In genomic region chr11:64754124-64754918, GRCh38 we compare ENCODE assay signal across 28 cellular contexts. TPM values are rescaled to one million over a fixed set of nuclear protein-coding genes. Genes with fewer than 3 reads are reported as not detected.
DNase-seq lines count a peak whose midpoint lies in the region; ATAC-seq and TF ChIP-seq lines count a peak whose summit lies in the region.
"Had no signal": no experiment of that assay in that cellular context is flagged by ENCODE, and none has a peak within 500 bp of the region (broad histone marks: within the 10 kb centered on the region; RNA-seq: fewer than 3 reads in every experiment).

No MANE protein-coding gene starts in this region.

- H3K4me3 ChIP-seq in BLaER1: no peak overlapping the region
- no peak overlapping the region for H3K4me3 ChIP-seq in RWPE2 (ENCODE audit: severe bottlenecking)
- H3K4me3 ChIP-seq: HAP-1, heart left ventricle, MG63, pancreas, tibial artery had no signal

- H3K36me3 Mint-ChIP-seq in glutamatergic neuron (ENCODE audit: unreplicated experiment): peaks cover 3% of the 10 kb centered on the region

- H4K20me1 ChIP-seq in BLaER1: no peaks in the 10 kb centered on the region

- peak; percentile 57 for DNase-seq in RWPE2 (ENCODE audit: low spot score)
- peak; percentile 49 for DNase-seq in islet precursor cell
- peak; percentile 51 for DNase-seq in sciatic nerve (ENCODE audit: low spot score)
- DNase-seq in glutamatergic neuron: no peak
- DNase-seq in stimulated activated naive CD8-positive, alpha-beta T cell treated with anti-CD3 and anti-CD28 coated beads, Interleukin-15, Interleukin-2, amounts not matched to agents 100 U/mL and 50 U/mL, for 24 hours: no peak
- no peak for DNase-seq in SKM-1 treated with dmso at 0.1 percent for 144 hours (lab: John Stamatoyannopoulos, UW; ENCODE audit: unreplicated experiment)
- no peak for DNase-seq in NCI-H1092 (lab: John Stamatoyannopoulos, UW)
- DNase-seq: ACHN; activated CD4-positive, alpha-beta T cell treated with anti-CD3 and anti-CD28 coated beads for 4 hours; activated CD8-positive, alpha-beta memory T cell treated with anti-CD3 and anti-CD28 coated beads for 24 hours; activated gamma-delta T cell; activated naive CD8-positive, alpha-beta T cell treated with anti-CD3 and anti-CD28 coated beads for 36 hours; cortex of kidney; DMS153; effector memory CD8-positive, alpha-beta T cell; erythroblast; heart left ventricle; MG63; NCI-H2029 treated with DMSO at 0.1 percent for 48 hours; NCI-H2227 treated with DMSO at 0.1 percent for 48 hours; NCI-H69; T-helper 9 cell had no signal

- H3K4me1 ChIP-seq in BLaER1 (peaks cover 59% of the 10 kb centered on the region), RWPE2 (ENCODE audit: insufficient read depth, poor library complexity, severe bottlenecking) (no peaks in the 10 kb centered on the region)
- H3K4me1 ChIP-seq: HAP-1, pancreas had no signal

- peaks cover 2% of the 10 kb centered on the region for H3K9me3 Mint-ChIP-seq in glutamatergic neuron (ENCODE audit: unreplicated experiment)
- H3K9me3 Mint-ChIP-seq: activated naive CD8-positive, alpha-beta T cell treated with anti-CD3 and anti-CD28 coated beads for 36 hours; effector memory CD8-positive, alpha-beta T cell had no signal

- ATAC-seq in RWPE2 (ENCODE audit: low read depth) (no peak), sciatic nerve (no peak)
- ATAC-seq in stimulated activated naive CD8-positive, alpha-beta T cell treated with anti-CD3 and anti-CD28 coated beads, Interleukin-15, Interleukin-2, amounts not matched to agents 100 U/mL and 50 U/mL, for 24 hours: no peak
- ATAC-seq: effector memory CD8-positive, alpha-beta T cell; heart left ventricle; Panc1; pancreas had no signal

- H3K4me3 Mint-ChIP-seq in glutamatergic neuron (ENCODE audit: unreplicated experiment): no peak overlapping the region
- H3K4me3 Mint-ChIP-seq: activated naive CD8-positive, alpha-beta T cell treated with anti-CD3 and anti-CD28 coated beads for 36 hours; effector memory CD8-positive, alpha-beta T cell had no signal

- TF ChIP-seq CTCF in RWPE2 (IDR thresholded peaks at IDR 0.05; ENCODE audit: poor library complexity, severe bottlenecking): no peak
- TF ChIP-seq CTCF in glutamatergic neuron (IDR thresholded peaks at IDR 0.05; ENCODE audit: partially characterized antibody, unreplicated experiment): no peak

- H3K9ac ChIP-seq in BLaER1: no peak overlapping the region
- H3K9ac ChIP-seq: KMS-11 had no signal

- H3K9me3 ChIP-seq in BLaER1 (no peaks in the 10 kb centered on the region), RWPE2 (ENCODE audit: severe bottlenecking) (no peaks in the 10 kb centered on the region)
- H3K9me3 ChIP-seq: HAP-1, heart left ventricle, MG63, pancreas, tibial artery had no signal

- H3K27me3 Mint-ChIP-seq in glutamatergic neuron (ENCODE audit: unreplicated experiment): peaks cover 12% of the 10 kb centered on the region
- H3K27me3 Mint-ChIP-seq: activated naive CD8-positive, alpha-beta T cell treated with anti-CD3 and anti-CD28 coated beads for 36 hours; effector memory CD8-positive, alpha-beta T cell had no signal

- H3K27ac ChIP-seq in BLaER1: 0 out of 2 replicates have a peak overlapping the region, but pooled peaks have one; percentile 26
- H3K27ac ChIP-seq in RWPE2 (ENCODE audit: poor library complexity, severe bottlenecking): no peak overlapping the region
- H3K27ac ChIP-seq: heart left ventricle, KMS-11, pancreas, tibial artery had no signal

- intact Hi-C loops in sciatic nerve (cut with DNase I): no loop called here

- peaks cover 13% of the 10 kb centered on the region; the same call in 1 of the 2 replicates for H3K36me3 ChIP-seq in BLaER1
- no peaks in the 10 kb centered on the region for H3K36me3 ChIP-seq in RWPE2 (ENCODE audit: low read depth)
- H3K36me3 ChIP-seq: HAP-1, MG63, pancreas had no signal

- H3K27me3 ChIP-seq in BLaER1: no peaks in the 10 kb centered on the region
- no peaks in the 10 kb centered on the region for H3K27me3 ChIP-seq in RWPE2 (ENCODE audit: insufficient read depth, poor library complexity, severe bottlenecking)
- H3K27me3 ChIP-seq: heart left ventricle, MG63, pancreas, tibial artery had no signal

- H3K4me1 Mint-ChIP-seq in glutamatergic neuron (ENCODE audit: low read depth, unreplicated experiment): peaks cover 2% of the 10 kb centered on the region

- no peak overlapping the region for H3K4me2 ChIP-seq in BLaER1
- H3K4me2 ChIP-seq: KMS-11 had no signal

- no peak overlapping the region for H3K27ac Mint-ChIP-seq in glutamatergic neuron (ENCODE audit: unreplicated experiment)
- H3K27ac Mint-ChIP-seq: activated naive CD8-positive, alpha-beta T cell treated with anti-CD3 and anti-CD28 coated beads for 36 hours; effector memory CD8-positive, alpha-beta T cell had no signal

RNA-seq across cellular contexts. Expression of gene PYGM, which starts 5.5 kb away (rescaled TPM):
- total RNA-seq in sciatic nerve (8.1 TPM), glutamatergic neuron (ENCODE audit: unreplicated experiment) (5.5 TPM)

RNA-seq across cellular contexts. Expression of gene RASGRP2, which starts 10.4 kb away (rescaled TPM):
- total RNA-seq in sciatic nerve (39.7 TPM), glutamatergic neuron (ENCODE audit: unreplicated experiment) (2.9 TPM)

RNA-seq across cellular contexts. Expression of gene SF1, which starts 24.0 kb away (rescaled TPM):
- total RNA-seq in sciatic nerve (366 TPM), glutamatergic neuron (ENCODE audit: unreplicated experiment) (415 TPM)

RNA-seq across cellular contexts. Expression of gene NRXN2, which starts 31.3 kb away (rescaled TPM):
- total RNA-seq in sciatic nerve (13.7 TPM), glutamatergic neuron (ENCODE audit: unreplicated experiment) (50.4 TPM)

RNA-seq across cellular contexts. Expression of gene MAP4K2, which starts 48.7 kb away (rescaled TPM):
- total RNA-seq in sciatic nerve (18.0 TPM), glutamatergic neuron (ENCODE audit: unreplicated experiment) (15.9 TPM)

Comparison
In these comparisons a context has a peak if more than half of its experiments do, and no peak if none do; other contexts are left out.
1. DNase-seq: peak in RWPE2 (single experiment), islet precursor cell (single experiment) and sciatic nerve (single experiment); none in glutamatergic neuron (single experiment), stimulated activated naive CD8-positive, alpha-beta T cell treated with anti-CD3 and anti-CD28 coated beads, Interleukin-15, Interleukin-2, amounts not matched to agents 100 U/mL and 50 U/mL, for 24 hours (single experiment), SKM-1 treated with dmso at 0.1 percent for 144 hours (single experiment) and NCI-H1092 (single experiment).
2. RNA of gene RASGRP2, which starts 10.4 kb away (total RNA-seq): 39.7 TPM in sciatic nerve (single experiment); 2.9 TPM in glutamatergic neuron (single experiment); every median in the first group is over 10 times any median in the second.